7 cellular contexts compared by ENCODE assay signal in the genomic region with DNA sequence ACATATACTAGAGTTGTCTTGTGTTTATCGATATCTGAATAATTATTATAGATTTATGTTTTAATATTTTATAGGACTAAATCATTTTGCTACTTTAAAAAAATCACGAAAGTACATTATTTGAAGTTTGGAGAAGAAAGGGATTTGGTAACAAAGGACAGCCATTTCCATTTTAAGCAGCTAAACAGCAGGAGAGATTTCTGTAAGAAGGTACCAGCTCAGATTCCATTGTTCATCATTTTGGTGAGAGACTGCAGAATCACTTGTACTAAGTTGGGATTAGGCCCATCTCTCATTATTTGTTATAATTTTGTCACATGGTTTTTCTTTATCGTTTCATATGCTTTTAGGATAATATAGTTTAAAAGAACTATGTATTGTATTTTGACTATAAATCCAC.
"Had no signal": no experiment of that assay in that cellular context is flagged by ENCODE, and none has a peak within 500 bp of the region (broad histone marks: within the 10 kb centered on the region; RNA-seq: fewer than 3 reads in every experiment).

No MANE protein-coding gene starts in this region.

- H3K27ac Mint-ChIP-seq: H9 had no signal

- H3K27ac ChIP-seq: GM23248, HL-60 had no signal

- H2AFZ ChIP-seq: GM23248 had no signal

- H3K4me3 Mint-ChIP-seq: H9, IgD-negative memory B cell had no signal

- DNase-seq: GM23248, H9, HCEC 1CT, KBM-7 had no signal

- ATAC-seq: HepG2 had no signal

- FAIRE-seq: HepG2 had no signal

- H3K27me3 Mint-ChIP-seq: IgD-negative memory B cell had no signal

- H3K9ac ChIP-seq: GM23248 had no signal

- H3K4me3 ChIP-seq: GM23248 had no signal
